7 cellular contexts compared by ENCODE assay signal in genomic region chr13:112685082-112685805, GRCh38. TPM values are rescaled to one million over a fixed set of nuclear protein-coding genes. Genes with fewer than 3 reads are reported as not detected.
DNase-seq lines count a peak whose midpoint lies in the region; ATAC-seq and TF ChIP-seq lines count a peak whose summit lies in the region.
"Not testable (repeated sequence)": the region's sequence is repeated elsewhere in the genome, so short reads cannot be mapped to it uniquely, and the experiment has no call there.

No MANE protein-coding gene starts in this region.

- H3K27me3 ChIP-seq in hepatocyte; left lung; trophoblast cell (ENCODE audit: insufficient read depth, low read length): not testable (repeated sequence)

- not testable (repeated sequence) for H3K4me3 ChIP-seq in hepatocyte; left lung; trophoblast cell (ENCODE audit: low read depth, low read length)

- not testable (repeated sequence) for H3K4me2 ChIP-seq in hepatocyte; trophoblast cell (ENCODE audit: low read length)

- 74% methylated on average over 10 of the region's 10 CpGs for WGBS in hepatocyte (ENCODE audit: low lambda C conversion rate, missing lambda C conversion rate)
- WGBS in trophoblast cell (ENCODE audit: extremely low coverage, insufficient coverage, insufficient read length), result no CpG with 5 or more reads among the region's 10 CpGs

- H3K14ac ChIP-seq in trophoblast cell (ENCODE audit: low read length), result not testable (repeated sequence)

- not testable (repeated sequence) for H3K9me3 ChIP-seq in hepatocyte (ENCODE audit: low read depth); left lung; trophoblast cell (ENCODE audit: insufficient read depth, low read depth, low read length)

- not testable (repeated sequence) for H3K36me3 ChIP-seq in hepatocyte (replicated peaks; ENCODE audit: insufficient read depth, low read depth); left lung; trophoblast cell (ENCODE audit: control insufficient read depth in 1 of 2, insufficient read depth in 2 of 2, low read length in 2 of 2)

- intact Hi-C loops in left lung (cut with DNase I), result not testable (repeated sequence)

- not testable (repeated sequence) for H3K4me1 ChIP-seq in hepatocyte (ENCODE audit: insufficient read depth)
- H3K4me1 ChIP-seq in left lung, result peaks cover 0 to 32% of the 10 kb centered on the region in 2 donors
- H3K4me1 ChIP-seq in trophoblast cell (ENCODE audit: control insufficient read depth in 1 of 2, insufficient read depth in 2 of 2, low read length in 2 of 2), result peaks cover 7 to 10% of the 10 kb centered on the region in 2 experiments

- peak overlapping the region; percentile 88 for H3K27ac ChIP-seq in hepatocyte
- peak overlapping the region; percentile 61 to 78 for H3K27ac ChIP-seq in left lung
- H3K27ac ChIP-seq in trophoblast cell (ENCODE audit: low read depth, low read length), result not testable (repeated sequence)

- not testable (repeated sequence) for H2AK5ac ChIP-seq in trophoblast cell (ENCODE audit: low read length)

- not testable (repeated sequence) for H3K36me3 Mint-ChIP-seq in memory B cell, type B pancreatic cell

- not testable (repeated sequence) for H3K9ac ChIP-seq in trophoblast cell (ENCODE audit: low read length)

- not testable (repeated sequence) for H3K9me2 ChIP-seq in hepatocyte (replicated peaks; ENCODE audit: insufficient read depth)

- H3K27me3 Mint-ChIP-seq in memory B cell, type B pancreatic cell: not testable (repeated sequence)

- peaks cover 12% of the 10 kb centered on the region for H3K79me1 ChIP-seq in trophoblast cell (ENCODE audit: low read length)

- not testable (repeated sequence) for H3K18ac ChIP-seq in trophoblast cell (ENCODE audit: low read length)

- H2BK12ac ChIP-seq in trophoblast cell (ENCODE audit: low read length), result not testable (repeated sequence)

- not testable (repeated sequence) for H3K4me1 Mint-ChIP-seq in memory B cell
- peaks cover 17% of the 10 kb centered on the region for H3K4me1 Mint-ChIP-seq in type B pancreatic cell (ENCODE audit: unreplicated experiment)

- H3K9me3 Mint-ChIP-seq in memory B cell, type B pancreatic cell: not testable (repeated sequence)

- H4K20me1 ChIP-seq in hepatocyte (ENCODE audit: insufficient read depth, poor library complexity, severe bottlenecking), result not testable (repeated sequence)

- H2BK120ac ChIP-seq in trophoblast cell (ENCODE audit: insufficient read depth, low read length, poor library complexity), result not testable (repeated sequence)

- ATAC-seq in left lung, result peak; percentile 57
- ATAC-seq in memory B cell (ENCODE audit: low read depth), result not testable (repeated sequence)

- H3K27ac Mint-ChIP-seq in memory B cell, result peak overlapping the region; percentile 14
- peak overlapping the region; percentile 74 for H3K27ac Mint-ChIP-seq in type B pancreatic cell

- H3K4ac ChIP-seq in trophoblast cell (ENCODE audit: low read depth, low read length), result not testable (repeated sequence)

- H2AFZ ChIP-seq in hepatocyte; trophoblast cell (ENCODE audit: insufficient read depth, low read length, poor library complexity): not testable (repeated sequence)

- DNase-seq in DMS79 treated with DMSO at 0.1 percent for 48 hours (lab: John Stamatoyannopoulos, UW) (peak; percentile 24), hepatocyte (ENCODE audit: low spot score) (peak; percentile 61), left lung (peak in 1 of 2 donors; percentile 73), trophoblast cell (peak; percentile 78 to 79), type B pancreatic cell (ENCODE audit: extremely low spot score, unreplicated experiment) (peak; percentile 22)
- peak; percentile 9 to 14 for DNase-seq in activated T-cell treated with anti-CD3 and anti-CD28 coated beads, Interleukin-2, amount 50 U/mL, for 48 hours
- not testable (repeated sequence) for DNase-seq in memory B cell (ENCODE audit: low spot score in 2 of 2)

- not testable (repeated sequence) for H4K8ac ChIP-seq in trophoblast cell (ENCODE audit: low read depth, low read length)

- not testable (repeated sequence) for TF ChIP-seq CTCF in hepatocyte (IDR thresholded peaks at IDR 0.05; ENCODE audit: poor library complexity); left lung (IDR thresholded peaks at IDR 0.05); type B pancreatic cell (conservative IDR thresholded peaks at IDR 0.05)

- H4K91ac ChIP-seq in trophoblast cell (ENCODE audit: low read depth, low read length), result not testable (repeated sequence)

- not testable (repeated sequence) for H3K79me2 ChIP-seq in hepatocyte; trophoblast cell (ENCODE audit: control insufficient read depth, insufficient read depth, low read length, poor library complexity)

- H3K23ac ChIP-seq in trophoblast cell (ENCODE audit: low read length), result not testable (repeated sequence)

- not testable (repeated sequence) for H4K12ac ChIP-seq in trophoblast cell (ENCODE audit: low read depth, low read length)

- H2BK5ac ChIP-seq in trophoblast cell (ENCODE audit: low read depth, low read length, poor library complexity), result not testable (repeated sequence)

- not testable (repeated sequence) for H3K4me3 Mint-ChIP-seq in memory B cell
- peak overlapping the region; percentile 59 for H3K4me3 Mint-ChIP-seq in type B pancreatic cell

RNA-seq across cellular contexts. Expression of gene ATP11A, which starts 4.6 kb away (rescaled TPM):
- total RNA-seq in hepatocyte, result 21.9 and 30.8 TPM in 2 replicates
- 28.7 and 38.2 TPM in 2 replicates for polyA plus RNA-seq in hepatocyte
- total RNA-seq in left lung, result 100 to 1,000 TPM; 271 to 457 TPM
- polyA plus RNA-seq in trophoblast cell (2013), result 28.9 and 29.2 TPM in 2 replicates
- total RNA-seq in type B pancreatic cell (ENCODE audit: low replicate concordance), result 70.9 and 97.6 TPM in 2 replicates
